Comparison of ENCODE assay signal across 1 cellular context in genomic region chr11:20337526-20338154, GRCh38.
TF ChIP-seq lines count a peak whose summit lies in the region.

No MANE protein-coding gene starts in this region.

TF ChIP-seq in GM12878, 131 proteins besides CTCF, POLR2A, EP300 and RAD21:
- TF ChIP-seq HDAC2 (IDR thresholded peaks at IDR 0.05) (no peak), SMC3 (IDR thresholded peaks at IDR 0.05; ENCODE audit: borderline replicate concordance, low read length) (peak; percentile 72; the same call in 1 of the 2 replicates)
TF ChIP-seq in GM12878: peak in this region for 1.
